Comparison of ENCODE assay signal across 8 cellular contexts in the genomic region with DNA sequence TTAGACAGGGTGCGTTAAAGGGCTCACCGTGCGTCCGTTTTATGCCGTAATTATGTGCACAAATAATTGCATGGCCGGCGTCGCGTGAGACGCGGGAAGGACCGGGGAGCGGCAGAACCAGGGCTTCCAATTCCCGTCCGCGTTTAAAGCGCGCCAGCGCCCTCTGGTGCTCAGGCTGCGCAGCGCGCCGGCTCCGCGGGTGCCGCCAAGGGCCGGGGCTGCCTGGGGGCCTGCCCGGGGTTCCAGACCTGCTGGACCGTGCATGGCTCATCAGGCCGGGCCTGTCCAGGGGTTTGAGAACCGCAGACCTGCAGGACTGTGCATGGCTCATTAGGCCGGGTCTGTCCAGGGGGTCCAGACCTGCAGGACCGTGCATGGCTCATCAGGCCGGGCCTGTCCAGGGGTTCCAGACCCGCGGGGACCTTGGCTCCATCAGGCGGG.
A peak's percentile ranks its signal among the peaks of the same experiment; 100 is the strongest.
DNase-seq lines count a peak whose midpoint lies in the region; ATAC-seq and TF ChIP-seq lines count a peak whose summit lies in the region.

No MANE protein-coding gene starts in this region.

- no peak overlapping the region for H3K9ac ChIP-seq in SU-DHL-6 (ENCODE audit: low read length)

- H3K4me3 Mint-ChIP-seq in IgD-negative memory B cell: peak overlapping the region; percentile 72 to 95 (median 86)
- peak overlapping the region; percentile 84 for H3K4me3 Mint-ChIP-seq in activated naive CD8-positive, alpha-beta T cell treated with anti-CD3 and anti-CD28 coated beads, Interleukin-2, amount 10 ng/mL, durations not matched to agents 7 days and 5 days

- TF ChIP-seq CTCF in SU-DHL-6 (IDR thresholded peaks at IDR 0.05; ENCODE audit: insufficient read depth, low read length, poor library complexity, severe bottlenecking) (peak; percentile 35), heart right ventricle (IDR thresholded peaks at IDR 0.05) (peak; percentile 89 to 97 (median 95))

- H3K79me2 ChIP-seq in SU-DHL-6 (ENCODE audit: insufficient read depth, low read length): no peaks in the 10 kb centered on the region

- no peaks in the 10 kb centered on the region for H4K20me1 ChIP-seq in SU-DHL-6 (ENCODE audit: low read depth, low read length)

- H3K9me3 ChIP-seq in SU-DHL-6 (ENCODE audit: insufficient read depth, low read length) (no peaks in the 10 kb centered on the region), heart right ventricle (no peaks in the 10 kb centered on the region), aorta (ENCODE audit: control insufficient read depth, low read length) (no peaks in the 10 kb centered on the region)

- H3K27me3 Mint-ChIP-seq in IgD-negative memory B cell: peaks cover 2% of the 10 kb centered on the region
- peaks cover 8% of the 10 kb centered on the region for H3K27me3 Mint-ChIP-seq in activated naive CD8-positive, alpha-beta T cell treated with anti-CD3 and anti-CD28 coated beads, Interleukin-2, amount 10 ng/mL, durations not matched to agents 7 days and 5 days

- DNase-seq in Ammon's horn (ENCODE audit: low spot score) (peak; percentile 64), GM19240 (ENCODE audit: insufficient read length, low spot score) (peak; percentile 14), heart right ventricle (peak; percentile 54 to 80), retina (peak; percentile 90), aorta (peak; percentile 77 to 92)
- DNase-seq in activated naive CD8-positive, alpha-beta T cell treated with anti-CD3 and anti-CD28 coated beads, Interleukin-2, amount 10 ng/mL, durations not matched to agents 7 days and 5 days: peak; percentile 91

- intact Hi-C loops in heart right ventricle (cut with DNase I): loop anchor here (1.0 to 10.0 kb wide), 8 partner anchors 267 to 740 kb away; no protein-coding TSS in a partner anchor
- intact Hi-C loops in aorta (cut with DNase I): loop anchor here (1.0 to 2.0 kb wide), 2 partner anchors 268 to 514 kb away; no protein-coding TSS in a partner anchor

- POLR2A ChIA-PET in activated naive CD8-positive, alpha-beta T cell treated with anti-CD3 and anti-CD28 coated beads, Interleukin-2, amount 10 ng/mL, durations not matched to agents 7 days and 5 days (lab: Charles Lee): no interaction called here

- H3K36me3 Mint-ChIP-seq in IgD-negative memory B cell: peaks cover 2% of the 10 kb centered on the region
- H3K36me3 Mint-ChIP-seq in activated naive CD8-positive, alpha-beta T cell treated with anti-CD3 and anti-CD28 coated beads, Interleukin-2, amount 10 ng/mL, durations not matched to agents 7 days and 5 days: no peaks in the 10 kb centered on the region

- peaks cover 0 to 5% (median 0%) of the 10 kb centered on the region in 9 donors for H3K4me1 ChIP-seq in heart right ventricle
- H3K4me1 ChIP-seq in aorta (ENCODE audit: control insufficient read depth in 1 of 2, insufficient read depth in 2 of 2, low read length in 2 of 2): no peaks in the 10 kb centered on the region

- no peak overlapping the region for H3K4me2 ChIP-seq in SU-DHL-6 (ENCODE audit: low read depth, low read length, poor library complexity, severe bottlenecking)

- peak overlapping the region in 2 of 3 donors; percentile 7 to 88 for H3K27ac Mint-ChIP-seq in IgD-negative memory B cell
- peak overlapping the region; percentile 81 for H3K27ac Mint-ChIP-seq in activated naive CD8-positive, alpha-beta T cell treated with anti-CD3 and anti-CD28 coated beads, Interleukin-2, amount 10 ng/mL, durations not matched to agents 7 days and 5 days

- 16 to 17% methylated on average over 37 of the region's 37 CpGs for WGBS in heart right ventricle, 2 donors
- 13 to 14% methylated on average over 37 of the region's 37 CpGs for WGBS in aorta, 2 donors

- H3K9me2 ChIP-seq in SU-DHL-6 (replicated peaks; ENCODE audit: insufficient read depth, low read length): no peaks in the 10 kb centered on the region

- H3F3A ChIP-seq in SU-DHL-6 (ENCODE audit: insufficient read depth): no peaks in the 10 kb centered on the region

- H3K4me3 ChIP-seq in SU-DHL-6 (ENCODE audit: insufficient read depth, low read length, poor library complexity, severe bottlenecking) (no peak overlapping the region), heart right ventricle (peak overlapping the region in 8 of 10 donors; percentile 4 to 49 (median 42)), aorta (ENCODE audit: low read length in 2 of 2) (no peak overlapping the region)

- peaks cover 0 to 4% (median 0%) of the 10 kb centered on the region in 3 donors for H3K4me1 Mint-ChIP-seq in IgD-negative memory B cell
- H3K4me1 Mint-ChIP-seq in activated naive CD8-positive, alpha-beta T cell treated with anti-CD3 and anti-CD28 coated beads, Interleukin-2, amount 10 ng/mL, durations not matched to agents 7 days and 5 days: peaks cover 6% of the 10 kb centered on the region

- H2AFZ ChIP-seq in SU-DHL-6 (ENCODE audit: low read depth, low read length, severe bottlenecking): no peak overlapping the region

- H3K27me3 ChIP-seq in SU-DHL-6 (ENCODE audit: low read length): no peaks in the 10 kb centered on the region
- H3K27me3 ChIP-seq in heart right ventricle: peaks cover 0 to 26% (median 8%) of the 10 kb centered on the region in 7 donors
- H3K27me3 ChIP-seq in aorta (ENCODE audit: control insufficient read depth in 1 of 2, insufficient read depth in 2 of 2, low read length in 1 of 2): no peaks in the 10 kb centered on the region

- no peaks in the 10 kb centered on the region for H3K9me3 Mint-ChIP-seq in IgD-negative memory B cell
- H3K9me3 Mint-ChIP-seq in activated naive CD8-positive, alpha-beta T cell treated with anti-CD3 and anti-CD28 coated beads, Interleukin-2, amount 10 ng/mL, durations not matched to agents 7 days and 5 days: no peaks in the 10 kb centered on the region

- peak; percentile 95 for ATAC-seq in activated naive CD8-positive, alpha-beta T cell treated with anti-CD3 and anti-CD28 coated beads, Interleukin-2, amount 10 ng/mL, durations not matched to agents 7 days and 5 days (ENCODE audit: low read depth)
- ATAC-seq in heart right ventricle: peak; percentile 82 to 88 (median 86)
- ATAC-seq in aorta (ENCODE audit: low FRiP score): peak; percentile 90

- no peaks in the 10 kb centered on the region for H3K36me3 ChIP-seq in SU-DHL-6 (ENCODE audit: low read length)
- H3K36me3 ChIP-seq in heart right ventricle: no peaks in the 10 kb centered on the region
- no peaks in the 10 kb centered on the region for H3K36me3 ChIP-seq in aorta (ENCODE audit: control insufficient read depth in 1 of 2, insufficient read depth in 2 of 2, low read length in 1 of 2)

- no peak overlapping the region for H3K27ac ChIP-seq in SU-DHL-6 (ENCODE audit: low read depth, low read length)
- peak overlapping the region in 1 of 10 donors; percentile 41 for H3K27ac ChIP-seq in heart right ventricle
- H3K27ac ChIP-seq in aorta (ENCODE audit: low read depth in 1 of 2, low read length in 2 of 2): no peak overlapping the region

Comparison
In these comparisons a context has a peak if more than half of its experiments do, and no peak if none do; other contexts are left out.
1. DNase-seq: peak in every context shown above with its lines; median percentile 91 in activated naive CD8-positive, alpha-beta T cell treated with anti-CD3 and anti-CD28 coated beads, Interleukin-2, amount 10 ng/mL, durations not matched to agents 7 days and 5 days; 90 in retina; 84 in aorta; 67 in heart right ventricle; 64 in Ammon's horn; 14 in GM19240.
2. H3K4me3 ChIP-seq: peak in heart right ventricle (8 of 10); none in SU-DHL-6 (single experiment) and aorta (0 of 2).
3. Peak in every context shown above with its lines, with median percentiles within 50 percentile points of each other: ATAC-seq.